1 cellular context compared by ENCODE assay signal in the genomic region with DNA sequence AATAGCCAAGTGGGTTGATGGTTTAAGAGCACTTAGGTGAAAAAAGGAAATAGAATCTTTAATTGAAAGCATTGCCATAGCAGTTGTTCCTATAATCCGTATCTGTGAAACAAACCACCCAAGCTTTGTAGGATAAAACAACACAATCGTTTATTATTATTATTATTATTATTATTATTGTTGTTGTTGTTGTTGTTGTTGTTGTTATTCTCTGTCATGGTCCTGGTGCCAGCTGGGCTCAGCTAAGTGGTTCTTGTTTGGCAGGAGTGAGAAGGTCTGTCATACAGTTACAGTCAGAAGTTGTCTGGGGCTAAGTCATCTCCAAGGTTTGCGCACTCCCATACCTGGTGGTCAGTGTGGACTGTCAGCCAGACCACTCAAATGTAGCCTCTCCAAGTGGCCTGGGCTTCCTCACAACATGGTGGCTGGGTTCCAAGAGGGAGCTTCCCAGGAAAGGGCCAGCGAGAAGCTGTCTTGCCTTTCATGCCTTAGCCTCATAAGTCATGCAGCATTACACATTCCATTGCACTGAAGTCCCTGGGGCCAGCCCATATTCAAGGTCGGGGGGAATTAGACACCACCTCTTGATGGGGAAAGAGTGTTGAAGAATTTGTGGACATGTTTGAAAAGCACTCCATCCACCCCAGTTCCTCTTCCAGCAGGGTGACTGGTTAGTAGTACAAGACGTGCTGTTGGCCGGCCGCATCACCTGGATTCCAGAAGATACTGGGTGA.
TF ChIP-seq lines count a peak whose summit lies in the region.

No MANE protein-coding gene starts in this region.

TF ChIP-seq in IMR-90, 13 proteins besides CTCF, POLR2A, EP300 and RAD21:
- TF ChIP-seq, protein P1, sequence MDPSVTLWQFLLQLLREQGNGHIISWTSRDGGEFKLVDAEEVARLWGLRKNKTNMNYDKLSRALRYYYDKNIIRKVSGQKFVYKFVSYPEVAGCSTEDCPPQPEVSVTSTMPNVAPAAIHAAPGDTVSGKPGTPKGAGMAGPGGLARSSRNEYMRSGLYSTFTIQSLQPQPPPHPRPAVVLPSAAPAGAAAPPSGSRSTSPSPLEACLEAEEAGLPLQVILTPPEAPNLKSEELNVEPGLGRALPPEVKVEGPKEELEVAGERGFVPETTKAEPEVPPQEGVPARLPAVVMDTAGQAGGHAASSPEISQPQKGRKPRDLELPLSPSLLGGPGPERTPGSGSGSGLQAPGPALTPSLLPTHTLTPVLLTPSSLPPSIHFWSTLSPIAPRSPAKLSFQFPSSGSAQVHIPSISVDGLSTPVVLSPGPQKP (IDR thresholded peaks at IDR 0.05; ENCODE audit: borderline replicate concordance, low read depth, low read length) = no peak
- TF ChIP-seq BHLHE40 (IDR thresholded peaks at IDR 0.05; ENCODE audit: low read depth, low read length) (no peak), MAFK (IDR thresholded peaks at IDR 0.05; ENCODE audit: low read depth, low read length) (no peak), NFE2L2 (IDR thresholded peaks at IDR 0.05; ENCODE audit: low read depth, low read length) (no peak), FOS (IDR thresholded peaks at IDR 0.05; ENCODE audit: low read depth, low read length) (no peak), RFX5 (IDR thresholded peaks at IDR 0.05; ENCODE audit: low read depth, low read length) (no peak), MXI1 (IDR thresholded peaks at IDR 0.05; ENCODE audit: borderline replicate concordance, low read depth, low read length) (no peak), SMC3 (IDR thresholded peaks at IDR 0.05; ENCODE audit: low read depth, low read length) (no peak), CEBPB (IDR thresholded peaks at IDR 0.05; ENCODE audit: low read depth, low read length) (no peak), CHD1 (IDR thresholded peaks at IDR 0.05; ENCODE audit: low read depth, low read length) (no peak), RCOR1 (IDR thresholded peaks at IDR 0.05; ENCODE audit: insufficient replicate concordance, low read length) (no peak), MAZ (IDR thresholded peaks at IDR 0.05; ENCODE audit: borderline replicate concordance, low read depth, low read length) (no peak)
- TF ChIP-seq, protein P2, sequence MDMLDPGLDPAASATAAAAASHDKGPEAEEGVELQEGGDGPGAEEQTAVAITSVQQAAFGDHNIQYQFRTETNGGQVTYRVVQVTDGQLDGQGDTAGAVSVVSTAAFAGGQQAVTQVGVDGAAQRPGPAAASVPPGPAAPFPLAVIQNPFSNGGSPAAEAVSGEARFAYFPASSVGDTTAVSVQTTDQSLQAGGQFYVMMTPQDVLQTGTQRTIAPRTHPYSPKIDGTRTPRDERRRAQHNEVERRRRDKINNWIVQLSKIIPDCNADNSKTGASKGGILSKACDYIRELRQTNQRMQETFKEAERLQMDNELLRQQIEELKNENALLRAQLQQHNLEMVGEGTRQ (IDR thresholded peaks at IDR 0.05; ENCODE audit: low read depth, low read length) = no peak
